1 cellular context compared by ENCODE assay signal in the genomic region with DNA sequence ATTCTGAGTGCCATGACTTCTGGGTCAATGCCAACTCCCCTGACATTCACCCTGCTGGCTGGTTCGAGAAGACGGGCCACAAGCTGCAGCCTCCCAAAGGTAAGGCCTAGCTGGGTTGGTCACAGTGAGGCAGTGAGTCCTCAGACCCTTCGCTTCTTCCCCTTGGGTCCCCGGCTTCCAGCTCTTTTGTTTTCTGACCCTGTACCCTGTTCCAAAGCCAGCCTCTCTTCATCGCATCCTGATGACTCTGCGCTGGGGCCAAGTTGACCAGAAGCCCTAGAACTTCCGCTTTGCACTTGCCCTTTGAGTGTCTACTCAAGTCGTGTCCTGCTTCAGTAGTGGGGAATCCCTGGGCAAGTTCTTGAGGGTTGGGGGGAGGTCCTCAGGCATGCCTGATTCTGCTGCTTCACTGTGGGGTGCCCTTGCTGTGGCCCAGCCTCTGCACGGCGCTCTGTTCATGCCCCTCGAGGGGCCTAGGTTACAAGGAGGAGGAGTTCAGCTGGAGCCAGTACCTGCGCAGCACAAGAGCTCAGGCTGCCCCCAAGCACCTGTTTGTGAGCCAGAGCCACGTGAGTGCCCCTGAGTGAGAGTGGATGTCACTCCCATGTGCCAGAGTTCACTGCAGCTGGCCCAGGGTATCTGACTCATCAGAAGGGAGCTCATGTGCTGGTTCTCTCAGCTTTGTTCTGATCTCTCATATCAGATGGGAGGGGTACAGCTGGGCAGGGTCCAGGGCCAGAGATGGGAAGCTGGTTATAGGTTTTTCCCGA.
TF ChIP-seq lines count a peak whose summit lies in the region.

No MANE protein-coding gene starts in this region.

TF ChIP-seq in HCT116, 20 proteins besides CTCF, POLR2A, EP300 and RAD21 (continued from another document):
- TF ChIP-seq SRF (IDR thresholded peaks at IDR 0.05; ENCODE audit: low read depth) = no peak
- no peak for TF ChIP-seq SIN3A (IDR thresholded peaks at IDR 0.05; ENCODE audit: low read depth)
- no peak for TF ChIP-seq CBX3 (IDR thresholded peaks at IDR 0.05; ENCODE audit: low read depth)
- TF ChIP-seq, protein P1, sequence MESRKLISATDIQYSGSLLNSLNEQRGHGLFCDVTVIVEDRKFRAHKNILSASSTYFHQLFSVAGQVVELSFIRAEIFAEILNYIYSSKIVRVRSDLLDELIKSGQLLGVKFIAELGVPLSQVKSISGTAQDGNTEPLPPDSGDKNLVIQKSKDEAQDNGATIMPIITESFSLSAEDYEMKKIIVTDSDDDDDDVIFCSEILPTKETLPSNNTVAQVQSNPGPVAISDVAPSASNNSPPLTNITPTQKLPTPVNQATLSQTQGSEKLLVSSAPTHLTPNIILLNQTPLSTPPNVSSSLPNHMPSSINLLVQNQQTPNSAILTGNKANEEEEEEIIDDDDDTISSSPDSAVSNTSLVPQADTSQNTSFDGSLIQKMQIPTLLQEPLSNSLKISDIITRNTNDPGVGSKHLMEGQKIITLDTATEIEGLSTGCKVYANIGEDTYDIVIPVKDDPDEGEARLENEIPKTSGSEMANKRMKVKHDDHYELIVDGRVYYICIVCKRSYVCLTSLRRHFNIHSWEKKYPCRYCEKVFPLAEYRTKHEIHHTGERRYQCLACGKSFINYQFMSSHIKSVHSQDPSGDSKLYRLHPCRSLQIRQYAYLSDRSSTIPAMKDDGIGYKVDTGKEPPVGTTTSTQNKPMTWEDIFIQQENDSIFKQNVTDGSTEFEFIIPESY (IDR thresholded peaks at IDR 0.05; ENCODE audit: extremely low read depth, insufficient replicate concordance, low read length) = no peak
TF ChIP-seq in HCT116: peak in this region for 0.
